Comparison of ENCODE assay signal across 8 cellular contexts in the genomic region with DNA sequence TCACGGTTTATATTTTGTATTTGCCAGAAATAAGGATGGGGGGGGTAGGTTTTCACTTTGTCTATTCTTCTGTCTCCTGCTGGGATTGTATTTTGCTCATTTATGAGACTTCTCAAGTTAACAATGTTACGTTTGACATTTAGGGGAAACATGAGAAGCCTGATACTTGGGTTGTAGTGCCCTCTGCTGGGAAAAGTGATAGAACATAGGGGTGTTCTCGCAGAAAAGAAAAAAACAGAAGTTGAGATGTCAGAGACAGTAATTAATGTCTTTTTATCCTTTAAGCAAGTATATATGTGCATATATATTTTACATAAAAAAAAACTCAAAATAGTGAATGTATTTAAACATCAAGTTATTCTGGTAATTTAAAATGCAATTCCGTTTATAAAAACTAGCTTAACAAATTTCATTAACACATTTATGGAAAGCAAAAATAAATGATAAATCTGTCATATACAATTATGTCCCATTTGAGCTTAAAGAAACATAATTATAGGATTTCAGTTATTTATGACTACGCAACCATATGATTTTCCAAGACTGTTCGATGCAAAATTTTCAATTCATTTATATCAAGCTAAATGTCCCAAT. TPM values are rescaled to one million over a fixed set of nuclear protein-coding genes. Genes with fewer than 3 reads are reported as not detected.
DNase-seq lines count a peak whose midpoint lies in the region; ATAC-seq lines count a peak whose summit lies in the region.

No MANE protein-coding gene starts in this region.

- H3K4me3 Mint-ChIP-seq in stimulated activated naive CD8-positive, alpha-beta T cell treated with anti-CD3 and anti-CD28 coated beads, Interleukin-15, amount 100 ng/mL, for 72 hours = no peak overlapping the region

- ATAC-seq in GM19043 (IDR thresholded peaks at IDR 0.05; ENCODE audit: low read depth, unreplicated experiment) (peak; percentile 88), HG03469 (IDR thresholded peaks at IDR 0.05; ENCODE audit: unreplicated experiment) (peak; percentile 81)
- peak; percentile 43 to 67 for ATAC-seq in activated naive CD4-positive, alpha-beta T cell treated with anti-CD3 and anti-CD28 coated beads, Interleukin-2, amount 50 U/mL, for 72 hours
- ATAC-seq in stimulated activated naive CD8-positive, alpha-beta T cell treated with anti-CD3 and anti-CD28 coated beads, Interleukin-15, amount 100 ng/mL, for 72 hours = peak; percentile 68

- DNase-seq in DMS53 treated with DMSO at 0.1 percent for 48 hours (lab: John Stamatoyannopoulos, UW; ENCODE audit: unreplicated experiment) (peak; percentile 42), NCI-H510A (lab: John Stamatoyannopoulos, UW) (peak; percentile 11), iris pigment epithelial cell (ENCODE audit: low read depth) (peak; percentile 63), ecto neural progenitor cell (ENCODE audit: low spot score) (no peak)
- DNase-seq in activated naive CD4-positive, alpha-beta T cell treated with anti-CD3 and anti-CD28 coated beads, Interleukin-2, amount 50 U/mL, for 72 hours (ENCODE audit: low spot score in 2 of 2) = peak in 1 of 2 donors; percentile 48
- peak; percentile 29 to 40 for DNase-seq in stimulated activated naive CD8-positive, alpha-beta T cell treated with anti-CD3 and anti-CD28 coated beads, Interleukin-15, amount 100 ng/mL, for 72 hours

- no peaks in the 10 kb centered on the region for H3K4me1 Mint-ChIP-seq in stimulated activated naive CD8-positive, alpha-beta T cell treated with anti-CD3 and anti-CD28 coated beads, Interleukin-15, amount 100 ng/mL, for 72 hours

- H3K9me3 Mint-ChIP-seq in activated naive CD4-positive, alpha-beta T cell treated with anti-CD3 and anti-CD28 coated beads, Interleukin-2, amount 50 U/mL, for 72 hours = no peaks in the 10 kb centered on the region
- H3K9me3 Mint-ChIP-seq in stimulated activated naive CD8-positive, alpha-beta T cell treated with anti-CD3 and anti-CD28 coated beads, Interleukin-15, amount 100 ng/mL, for 72 hours = no peaks in the 10 kb centered on the region

- no peaks in the 10 kb centered on the region for H3K36me3 Mint-ChIP-seq in activated naive CD4-positive, alpha-beta T cell treated with anti-CD3 and anti-CD28 coated beads, Interleukin-2, amount 50 U/mL, for 72 hours

- no peak overlapping the region for H3K27ac Mint-ChIP-seq in activated naive CD4-positive, alpha-beta T cell treated with anti-CD3 and anti-CD28 coated beads, Interleukin-2, amount 50 U/mL, for 72 hours
- no peak overlapping the region for H3K27ac Mint-ChIP-seq in stimulated activated naive CD8-positive, alpha-beta T cell treated with anti-CD3 and anti-CD28 coated beads, Interleukin-15, amount 100 ng/mL, for 72 hours

- peaks cover 27% of the 10 kb centered on the region for H3K27me3 Mint-ChIP-seq in stimulated activated naive CD8-positive, alpha-beta T cell treated with anti-CD3 and anti-CD28 coated beads, Interleukin-15, amount 100 ng/mL, for 72 hours

RNA-seq across cellular contexts. Expression of gene TMPRSS11F, which starts 46.0 kb away (rescaled TPM):
- not detected for total RNA-seq in activated naive CD4-positive, alpha-beta T cell treated with anti-CD3 and anti-CD28 coated beads, Interleukin-2, amount 50 U/mL, for 72 hours
